ENCODE assay signal across 8 cellular contexts in the genomic region with DNA sequence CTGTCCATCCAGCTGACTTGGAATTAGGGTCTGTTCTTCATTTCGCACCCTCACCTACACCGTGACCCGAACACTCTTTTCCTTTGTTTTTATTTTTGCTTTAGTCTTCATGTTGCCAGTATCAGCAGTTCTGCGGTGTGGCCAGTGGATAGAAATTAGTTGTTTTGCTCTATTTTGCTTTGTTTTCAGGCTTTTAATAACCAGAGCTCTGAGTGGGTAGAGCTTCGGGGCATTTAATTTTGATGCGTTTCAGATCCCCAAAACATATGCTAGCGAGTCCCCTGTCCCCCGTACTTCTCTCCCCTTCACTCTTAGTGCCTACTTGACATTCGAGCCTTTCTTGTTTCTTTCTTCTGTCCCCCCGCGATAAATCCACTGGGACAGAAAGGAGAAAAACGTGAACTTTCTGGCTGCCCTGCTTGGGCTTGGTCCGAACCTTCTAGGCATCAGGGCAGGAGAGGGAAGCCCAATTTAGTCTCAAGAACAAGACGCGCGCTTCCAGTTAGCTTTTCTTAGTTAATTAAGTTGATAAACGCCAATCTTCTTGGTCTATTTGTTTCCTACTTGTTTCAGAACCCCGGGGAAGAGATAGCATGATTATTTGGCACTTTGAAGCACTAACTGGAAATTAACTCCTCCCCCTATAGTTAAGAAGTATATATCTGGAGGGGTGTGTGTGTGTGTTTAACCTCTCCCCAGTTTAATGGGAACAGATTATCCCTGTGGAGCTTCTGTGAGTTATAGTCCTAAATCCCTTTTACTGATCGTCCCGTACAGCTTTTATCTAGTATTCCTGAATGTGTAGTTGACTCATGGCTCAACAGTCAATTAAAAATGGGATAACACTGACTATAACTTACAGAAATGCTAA. TPM values are rescaled to one million over a fixed set of nuclear protein-coding genes. Genes with fewer than 3 reads are reported as not detected.
DNase-seq lines count a peak whose midpoint lies in the region; ATAC-seq, FAIRE-seq and TF ChIP-seq lines count a peak whose summit lies in the region.

No MANE protein-coding gene starts in this region.

- DNase-seq in DMS53 treated with DMSO at 0.1 percent for 48 hours (lab: John Stamatoyannopoulos, UW; ENCODE audit: unreplicated experiment) (peak; percentile 4), Kasumi-1 (lab: John Stamatoyannopoulos, UW) (peak; percentile 24 to 66), adrenal gland (peak in 4 of 7 donors; percentile 2 to 24 (median 16)), islet precursor cell (peak; percentile 43), omental fat pad (ENCODE audit: low spot score) (no peak), urothelium cell line (ENCODE audit: low spot score) (no peak)
- DNase-seq in stimulated activated naive CD8-positive, alpha-beta T cell treated with anti-CD3 and anti-CD28 coated beads, Interleukin-15, amount 100 ng/mL, for 72 hours: peak in 1 of 2 donors; percentile 3

- TF ChIP-seq POLR2A in adrenal gland (IDR thresholded peaks at IDR 0.05): no peak

- no peak for ATAC-seq in stimulated activated naive CD8-positive, alpha-beta T cell treated with anti-CD3 and anti-CD28 coated beads, Interleukin-15, amount 100 ng/mL, for 72 hours
- ATAC-seq in GM21515 (IDR thresholded peaks at IDR 0.05; ENCODE audit: unreplicated experiment) (no peak), omental fat pad (ENCODE audit: low FRiP score) (no peak)

- peak overlapping the region; percentile 88 to 98 for H3K4me3 Mint-ChIP-seq in stimulated activated naive CD8-positive, alpha-beta T cell treated with anti-CD3 and anti-CD28 coated beads, Interleukin-15, amount 100 ng/mL, for 72 hours

- FAIRE-seq in urothelium cell line (lab: Jason Lieb, UNC): no peak

- peaks cover 13 to 35% of the 10 kb centered on the region in 2 donors for H3K4me1 ChIP-seq in adrenal gland (replicated peaks in 1 of 2)

- H3K4me3 ChIP-seq in adrenal gland: peak overlapping the region; percentile 39 to 91 (median 70)

- 1% methylated on average over 20 of the region's 20 CpGs for WGBS in adrenal gland, 4 donors

- peaks cover 24% of the 10 kb centered on the region for H3K4me1 Mint-ChIP-seq in stimulated activated naive CD8-positive, alpha-beta T cell treated with anti-CD3 and anti-CD28 coated beads, Interleukin-15, amount 100 ng/mL, for 72 hours

- intact Hi-C loops in adrenal gland (cut with DNase I): loop anchor here in 1 of 2 donors (10.0 kb wide), 1 partner anchor 353 kb away; no protein-coding TSS in a partner anchor

- no peaks in the 10 kb centered on the region for H3K27me3 ChIP-seq in adrenal gland

- no peaks in the 10 kb centered on the region for H3K27me3 Mint-ChIP-seq in stimulated activated naive CD8-positive, alpha-beta T cell treated with anti-CD3 and anti-CD28 coated beads, Interleukin-15, amount 100 ng/mL, for 72 hours

- TF ChIP-seq CTCF in adrenal gland (IDR thresholded peaks at IDR 0.05) (peak in 1 of 6 experiments; percentile 1), omental fat pad (IDR thresholded peaks at IDR 0.05) (no peak)

- no peaks in the 10 kb centered on the region for H3K9me3 ChIP-seq in adrenal gland (replicated peaks in 1 of 3)

- H3K27ac ChIP-seq in adrenal gland: peak overlapping the region in 4 of 5 donors; percentile 98 to 100 (median 99)

- peak overlapping the region; percentile 95 to 96 for H3K27ac Mint-ChIP-seq in stimulated activated naive CD8-positive, alpha-beta T cell treated with anti-CD3 and anti-CD28 coated beads, Interleukin-15, amount 100 ng/mL, for 72 hours

- H3K36me3 ChIP-seq in adrenal gland (replicated peaks in 1 of 2): no peaks in the 10 kb centered on the region

- no peaks in the 10 kb centered on the region for H3K9me3 Mint-ChIP-seq in stimulated activated naive CD8-positive, alpha-beta T cell treated with anti-CD3 and anti-CD28 coated beads, Interleukin-15, amount 100 ng/mL, for 72 hours

RNA-seq across cellular contexts. Expression of gene SWT1, which starts 0.9 kb away (rescaled TPM):
- 10 to 100 TPM in 1 of 8 donors, 1 to 10 TPM in 7; 2.9 to 11.0 (median 6.3) TPM for total RNA-seq in adrenal gland
- polyA plus RNA-seq in adrenal gland: 1 to 10 TPM; 1.9 to 4.9 (median 1.9) TPM
- 10 to 100 TPM in 1 of 4 donors, 1 to 10 TPM in 3; 3.6 to 15.1 (median 7.3) TPM for total RNA-seq in omental fat pad

RNA-seq across cellular contexts. Expression of gene TRMT1L, which starts 1.1 kb away (rescaled TPM):
- total RNA-seq in adrenal gland: 10 to 100 TPM; 13.6 to 30.4 (median 24.9) TPM
- 10 to 100 TPM in 1 of 3 donors, 1 to 10 TPM in 2; 5.9 to 52.5 (median 6.5) TPM for polyA plus RNA-seq in adrenal gland
- 10 to 100 TPM in 3 of 4 donors, 1 to 10 TPM in 1; 7.2 to 15.1 (median 12.4) TPM for total RNA-seq in omental fat pad

Comparison
In these comparisons a context has a peak if more than half of its experiments do, and no peak if none do; other contexts are left out.
1. DNase-seq: peak in DMS53 treated with DMSO at 0.1 percent for 48 hours (single experiment), Kasumi-1 (2 of 2), adrenal gland (4 of 7) and islet precursor cell (single experiment); none in omental fat pad (single experiment) and urothelium cell line (single experiment).